In the genomic region with DNA sequence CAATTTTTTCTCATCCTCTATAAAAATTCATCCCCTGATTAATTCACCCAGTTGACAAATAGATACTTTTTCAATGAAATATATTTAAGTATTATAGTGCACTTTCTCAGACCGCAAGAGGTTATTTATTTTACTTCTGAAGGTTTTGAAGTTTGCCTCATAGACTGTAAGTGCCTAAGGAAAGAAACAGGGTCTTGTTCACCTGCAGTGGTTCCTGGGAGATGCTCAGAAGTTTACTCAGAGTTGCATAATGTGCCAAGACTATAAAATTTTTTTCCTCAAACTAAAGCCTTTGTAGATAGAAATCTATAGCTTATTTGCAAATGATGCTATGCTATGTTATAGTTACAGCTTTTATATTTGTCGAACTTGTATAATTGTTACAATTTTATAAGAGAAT, we compare ENCODE assay signal across 8 cellular contexts. TPM values are rescaled to one million over a fixed set of nuclear protein-coding genes. Genes with fewer than 3 reads are reported as not detected.
"Had no signal": no experiment of that assay in that cellular context is flagged by ENCODE, and none has a peak within 500 bp of the region (broad histone marks: within the 10 kb centered on the region; RNA-seq: fewer than 3 reads in every experiment).

No MANE protein-coding gene starts in this region.

- H3K27ac ChIP-seq: HL-60 had no signal

- H2AFZ ChIP-seq: GM23338 had no signal

- H3K4me3 Mint-ChIP-seq: GM23338, H9, HFFc6 had no signal

- DNase-seq: H9, HFFc6, KG1 had no signal

- H3K9me3 Mint-ChIP-seq: GM23338, H9, HFFc6 had no signal

- H3K4me2 ChIP-seq: GM23338 had no signal

- ATAC-seq: GM23338, HCT116, K562 had no signal

- H3K27ac Mint-ChIP-seq: GM23338, H9 had no signal

- H3K4me3 ChIP-seq: GM23338, K562 had no signal

RNA-seq across cellular contexts. Expression of a gene that starts 35.5 kb away (rescaled TPM):
- total RNA-seq: HT-29 had no signal
